Comparison of ENCODE assay signal across 1 cellular context in genomic region chr10:34206602-34207268, GRCh38.
TF ChIP-seq lines count a peak whose summit lies in the region.

No MANE protein-coding gene starts in this region.

TF ChIP-seq in H1, 55 proteins besides CTCF, POLR2A, EP300 and RAD21:
- TF ChIP-seq USF2 (IDR thresholded peaks at IDR 0.05; ENCODE audit: low read length), result no peak
- no peak for TF ChIP-seq MAFK (IDR thresholded peaks at IDR 0.05; ENCODE audit: low read depth, low read length)
- no peak for TF ChIP-seq POLR2AphosphoS5 (IDR thresholded peaks at IDR 0.05; ENCODE audit: low read depth, low read length)
- TF ChIP-seq MAX (IDR thresholded peaks at IDR 0.05), result no peak
- no peak for TF ChIP-seq RFX5 (IDR thresholded peaks at IDR 0.05; ENCODE audit: borderline replicate concordance, low read depth, low read length)
- no peak for TF ChIP-seq SRF (IDR thresholded peaks at IDR 0.05; ENCODE audit: low read depth, low read length)
- TF ChIP-seq BRCA1 (IDR thresholded peaks at IDR 0.05; ENCODE audit: low read depth, low read length), result no peak
- TF ChIP-seq NRF1 (IDR thresholded peaks at IDR 0.05; ENCODE audit: low read depth, low read length), result no peak
- no peak for TF ChIP-seq SP1 (IDR thresholded peaks at IDR 0.05; ENCODE audit: low read depth, low read length)
- TF ChIP-seq RXRA (IDR thresholded peaks at IDR 0.05; ENCODE audit: insufficient read depth, low read depth, low read length), result no peak
- TF ChIP-seq GTF2F1 (IDR thresholded peaks at IDR 0.05; ENCODE audit: borderline replicate concordance, low read depth, low read length), result no peak
- TF ChIP-seq CBX8 (IDR thresholded peaks at IDR 0.05; ENCODE audit: borderline replicate concordance, low read depth, low read length), result no peak
- no peak for TF ChIP-seq TCF12 (IDR thresholded peaks at IDR 0.05; ENCODE audit: low read depth, low read length)
- TF ChIP-seq TAF1 (IDR thresholded peaks at IDR 0.05; ENCODE audit: low read depth, low read length), result no peak
- TF ChIP-seq HDAC2 (IDR thresholded peaks at IDR 0.05; ENCODE audit: borderline replicate concordance in 1 of 2, low read depth in 2 of 2, low read length in 2 of 2), result no peak
